Comparison of ENCODE assay signal across 8 cellular contexts in genomic region chr3:52897130-52898109, GRCh38. TPM values are rescaled to one million over a fixed set of nuclear protein-coding genes. Genes with fewer than 3 reads are reported as not detected.
DNase-seq lines count a peak whose midpoint lies in the region; FAIRE-seq and TF ChIP-seq lines count a peak whose summit lies in the region.

TSS of gene STIMATE (minus strand) at chr3:52897548. CDS start at chr3:52897450, 98 bp downstream.

- H2AFZ ChIP-seq in Loucy (ENCODE audit: low read length): peak within 1 kb of the TSS; percentile 80
- peak within 1 kb of the TSS; percentile 94 for H2AFZ ChIP-seq in neuronal stem cell (ENCODE audit: low read length)

- peaks cover 18% of the 10 kb centered on the region for H4K20me1 ChIP-seq in Loucy (ENCODE audit: insufficient read depth, low read length, poor library complexity, severe bottlenecking)

- no peak within 1 kb of the TSS for H2BK5ac ChIP-seq in neuronal stem cell (ENCODE audit: low read length)

- H3K4me2 ChIP-seq in Loucy (ENCODE audit: low read depth, low read length, poor library complexity, severe bottlenecking): peak within 1 kb of the TSS; percentile 94
- peak within 1 kb of the TSS; percentile 59 for H3K4me2 ChIP-seq in neuronal stem cell (ENCODE audit: insufficient read depth, low read length, poor library complexity, severe bottlenecking)

- peaks cover 33% of the 10 kb centered on the region for H3K79me2 ChIP-seq in Loucy (ENCODE audit: insufficient read depth, low read length)

- no peak within 1 kb of the TSS for H2AK5ac ChIP-seq in neuronal stem cell (ENCODE audit: low read depth, low read length)

- H3K23ac ChIP-seq in neuronal stem cell (ENCODE audit: low read depth, low read length, poor library complexity): peak within 1 kb of the TSS; percentile 86

- no peak within 1 kb of the TSS for H2BK12ac ChIP-seq in neuronal stem cell (ENCODE audit: low read length)

- H3K9ac ChIP-seq in Loucy (ENCODE audit: low read depth, low read length, poor library complexity, severe bottlenecking) (peak within 1 kb of the TSS; percentile 73), neuronal stem cell (ENCODE audit: low read depth, low read length, poor library complexity) (peak within 1 kb of the TSS; percentile 95), subcutaneous abdominal adipose tissue (ENCODE audit: low read length in 5 of 5) (peak within 1 kb of the TSS; percentile 61 to 93 (median 88))

- peak within 1 kb of the TSS; percentile 61 for H3K14ac ChIP-seq in neuronal stem cell (ENCODE audit: low read length)

- no peaks in the 10 kb centered on the region for H3F3A ChIP-seq in Loucy (ENCODE audit: low read depth)

- H3K9me2 ChIP-seq in Loucy (replicated peaks; ENCODE audit: low read depth, low read length): no peaks in the 10 kb centered on the region

- peaks cover 2% of the 10 kb centered on the region for H3K36me3 ChIP-seq in H7 (replicated peaks; ENCODE audit: control insufficient read depth, insufficient read depth, low read length)
- H3K36me3 ChIP-seq in Loucy (ENCODE audit: insufficient read depth, low read length): no peaks in the 10 kb centered on the region; the same call in 1 of the 2 replicates
- peaks cover 7% of the 10 kb centered on the region for H3K36me3 ChIP-seq in SJSA1
- H3K36me3 ChIP-seq in neuronal stem cell (replicated peaks in 1 of 2; ENCODE audit: control insufficient read depth in 2 of 2, insufficient read depth in 2 of 2, low read length in 2 of 2): peaks cover 2 to 8% of the 10 kb centered on the region in 2 donors
- H3K36me3 ChIP-seq in subcutaneous abdominal adipose tissue (ENCODE audit: control insufficient read depth in 5 of 5, insufficient read depth in 5 of 5, low read length in 5 of 5): no peaks in the 10 kb centered on the region

- TF ChIP-seq CTCF in Loucy (conservative IDR thresholded peaks at IDR 0.05; ENCODE audit: low read length): no peak

- WGBS in neuronal stem cell (ENCODE audit: extremely low coverage in 2 of 2, insufficient read length in 2 of 2, insufficient replicate concordance in 1 of 2), 2 donors: no CpG with 5 or more reads among the region's 85 CpGs

- no peaks in the 10 kb centered on the region for H3K9me3 ChIP-seq in Loucy (ENCODE audit: insufficient read depth, low read depth, low read length)
- H3K9me3 ChIP-seq in SJSA1 (replicated peaks): no peaks in the 10 kb centered on the region
- no peaks in the 10 kb centered on the region for H3K9me3 ChIP-seq in neuronal stem cell (replicated peaks in 1 of 2; ENCODE audit: control insufficient read depth in 2 of 2, insufficient read depth in 1 of 2, low read depth in 1 of 2, low read length in 2 of 2)
- H3K9me3 ChIP-seq in subcutaneous abdominal adipose tissue (ENCODE audit: control insufficient read depth in 5 of 5, low read length in 5 of 5): no peaks in the 10 kb centered on the region

- FAIRE-seq in frontal cortex (lab: Jason Lieb, UNC): no peak

- no peak within 1 kb of the TSS for H4K8ac ChIP-seq in neuronal stem cell (ENCODE audit: low read depth, low read length)

- H3K27ac ChIP-seq in SJSA1: no peak within 1 kb of the TSS
- no peak within 1 kb of the TSS for H3K27ac ChIP-seq in neuronal stem cell (replicated peaks; ENCODE audit: low read length)
- H3K27ac ChIP-seq in subcutaneous abdominal adipose tissue (ENCODE audit: low read depth, low read length): peak within 1 kb of the TSS; percentile 18

- H3K27me3 ChIP-seq in H7 (ENCODE audit: control insufficient read depth, insufficient read depth, low read length) (no peaks in the 10 kb centered on the region), Loucy (ENCODE audit: insufficient read depth, low read length, poor library complexity, severe bottlenecking) (no peaks in the 10 kb centered on the region), SJSA1 (replicated peaks) (no peaks in the 10 kb centered on the region), neuronal stem cell (ENCODE audit: control insufficient read depth in 3 of 3, insufficient read depth in 3 of 3, low read depth in 1 of 3, low read length in 3 of 3) (no peaks in the 10 kb centered on the region), subcutaneous abdominal adipose tissue (ENCODE audit: control insufficient read depth in 5 of 5, insufficient read depth in 4 of 5, low read length in 5 of 5) (no peaks in the 10 kb centered on the region)

- peak within 1 kb of the TSS; percentile 23 for H3K18ac ChIP-seq in neuronal stem cell (ENCODE audit: low read length)

- H3K4me1 ChIP-seq in Loucy (ENCODE audit: insufficient read depth, low read length, poor library complexity, severe bottlenecking) (peaks cover 43% of the 10 kb centered on the region), SJSA1 (replicated peaks) (peaks cover 14% of the 10 kb centered on the region), neuronal stem cell (ENCODE audit: control insufficient read depth in 2 of 2, insufficient read depth in 1 of 2, low read depth in 1 of 2, low read length in 2 of 2) (peaks cover 4% of the 10 kb centered on the region in 2 donors), subcutaneous abdominal adipose tissue (ENCODE audit: control insufficient read depth in 5 of 5, insufficient read depth in 5 of 5, low read length in 5 of 5) (peaks cover 2 to 45% (median 38%) of the 10 kb centered on the region in 5 donors)

- no peak within 1 kb of the TSS for H2BK15ac ChIP-seq in neuronal stem cell (ENCODE audit: low read length)

- H3K4me3 ChIP-seq in H7 (ENCODE audit: insufficient read depth, low read depth, low read length) (peak within 1 kb of the TSS; percentile 86), Loucy (ENCODE audit: low read length, poor library complexity, severe bottlenecking) (peak within 1 kb of the TSS; percentile 83), SJSA1 (peak within 1 kb of the TSS; percentile 94), neuronal stem cell (ENCODE audit: low read length in 2 of 2) (peak within 1 kb of the TSS; percentile 54 to 99), subcutaneous abdominal adipose tissue (ENCODE audit: low read depth in 1 of 5, low read length in 5 of 5) (peak within 1 kb of the TSS; percentile 77 to 95 (median 85))

- DNase-seq in GDM1 (lab: John Stamatoyannopoulos, UW): peak; percentile 75
- peak; percentile 99 for DNase-seq in H7
- DNase-seq in SJSA1 (ENCODE audit: low read depth in 1 of 2, low spot score in 2 of 2): peak; percentile 48 to 79
- DNase-seq in activated naive CD4-positive, alpha-beta T cell (lab: John Stamatoyannopoulos, UW): peak; percentile 51 to 81 (median 68)
- DNase-seq in frontal cortex (ENCODE audit: low spot score in 2 of 2): peak; percentile 94 to 95
- DNase-seq in neuronal stem cell (ENCODE audit: low spot score): peak; percentile 74

- H4K91ac ChIP-seq in neuronal stem cell (ENCODE audit: low read depth, low read length, poor library complexity): no peak within 1 kb of the TSS

- no peaks in the 10 kb centered on the region for H3K79me1 ChIP-seq in neuronal stem cell (ENCODE audit: low read depth, low read length)

- H3K4ac ChIP-seq in neuronal stem cell (ENCODE audit: low read length): no peak within 1 kb of the TSS

- no peak within 1 kb of the TSS for H2BK120ac ChIP-seq in neuronal stem cell (ENCODE audit: low read depth, low read length)

RNA-seq across cellular contexts. Expression of gene STIMATE, which starts in this region (rescaled TPM):
- 10.9 and 19.3 TPM in 2 replicates for total RNA-seq in H7 (2014; rRNA removed; shearing (Covaris generic))
- 14.5 and 14.8 TPM in 2 replicates for total RNA-seq in SJSA1 (2014; rRNA removed; shearing (Covaris generic))
- 12.6 TPM for total RNA-seq in frontal cortex
- polyA plus RNA-seq in neuronal stem cell (2013, experiment 1 of 2): 11.6 TPM
- 11.8 TPM for polyA plus RNA-seq in neuronal stem cell (2013, experiment 2 of 2)
